In the genomic region with DNA sequence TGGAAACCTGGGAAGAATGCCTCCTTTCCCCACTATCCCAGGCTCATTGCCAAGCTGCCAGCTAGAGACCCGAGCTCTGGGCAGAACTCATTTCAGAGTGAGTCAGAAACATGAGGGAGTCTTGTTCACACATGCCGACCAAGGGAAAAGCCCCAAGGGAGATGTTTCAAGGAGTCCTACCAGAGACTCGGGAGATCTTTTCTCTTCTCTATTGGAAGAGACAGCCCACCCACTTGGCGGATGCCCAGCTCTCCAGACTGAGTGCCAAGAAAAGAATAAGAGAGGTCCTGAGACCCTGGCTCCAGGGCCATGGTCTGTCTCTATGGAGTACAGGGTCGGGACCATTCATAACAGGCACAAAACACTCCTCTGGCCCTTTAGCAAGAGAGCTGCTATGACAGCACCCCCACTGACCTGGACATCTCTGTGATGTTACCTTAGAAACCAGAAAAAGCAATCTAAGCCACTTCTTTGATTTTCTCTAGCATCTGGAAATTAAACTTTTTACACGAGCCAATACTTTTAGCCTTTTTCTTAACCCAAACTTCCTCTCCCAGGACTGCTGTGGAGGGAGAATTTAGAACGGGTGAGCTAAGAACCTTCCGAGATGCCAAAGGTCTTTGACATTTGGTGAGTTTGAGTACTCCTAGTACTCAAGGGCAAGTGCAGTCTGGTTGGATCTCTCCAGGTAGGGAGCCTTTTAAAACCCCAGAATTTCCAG, we compare ENCODE assay signal across 10 cellular contexts. TPM values are rescaled to one million over a fixed set of nuclear protein-coding genes. Genes with fewer than 3 reads are reported as not detected.
DNase-seq lines count a peak whose midpoint lies in the region; ATAC-seq, FAIRE-seq and TF ChIP-seq lines count a peak whose summit lies in the region.
"Had no signal": no experiment of that assay in that cellular context is flagged by ENCODE, and none has a peak within 500 bp of the region (broad histone marks: within the 10 kb centered on the region; RNA-seq: fewer than 3 reads in every experiment).

No MANE protein-coding gene starts in this region.

- peak; percentile 4 for FAIRE-seq in HTR-8/SVneo (lab: Jason Lieb, UNC)

- no peaks in the 10 kb centered on the region for H3K79me2 ChIP-seq in ACC112 (ENCODE audit: control insufficient read depth, insufficient read depth, low read length, unreplicated experiment)

- H3K4me1 ChIP-seq in ACC112 (ENCODE audit: control insufficient read depth, insufficient read depth, low read length, unreplicated experiment): peaks cover 15% of the 10 kb centered on the region

- H2AFZ ChIP-seq in ACC112 (ENCODE audit: low read length, unreplicated experiment): no peak overlapping the region

- H3K36me3 ChIP-seq in ACC112 (ENCODE audit: insufficient read depth, low read length): no peaks in the 10 kb centered on the region

- ATAC-seq in HG02610 (IDR thresholded peaks at IDR 0.05; ENCODE audit: unreplicated experiment): no peak
- ATAC-seq: stimulated activated naive B cell treated with anti-CD40 and anti-IgM and Interleukin-4, amounts not matched to agents 10 μg/mL and 1 μg/mL and 100 μg/mL, for 72 hours had no signal

- DNase-seq in HTR-8/SVneo (ENCODE audit: insufficient read length, low spot score) (peak; percentile 79), coronary artery (ENCODE audit: low spot score) (peak; percentile 85), mesenteric fat pad (ENCODE audit: low spot score) (peak; percentile 85), NCI-H526 (lab: John Stamatoyannopoulos, UW) (no peak)
- no peak for DNase-seq in activated CD4-positive, alpha-beta T cell treated with anti-CD3 and anti-CD28 coated beads, Interleukin-2, amount 50 U/mL, for 48 hours
- no peak for DNase-seq in activated CD4-positive, CD25-positive, alpha-beta regulatory T cell (lab: John Stamatoyannopoulos, UW)
- DNase-seq: CD8-positive, alpha-beta memory T cell; stimulated activated naive B cell treated with anti-CD40 and anti-IgM and Interleukin-4, amounts not matched to agents 10 μg/mL and 1 μg/mL and 100 μg/mL, for 72 hours had no signal

- H3K4me3 ChIP-seq in ACC112 (ENCODE audit: low read depth, low read length) (no peak overlapping the region), coronary artery (no peak overlapping the region)

- H3K27me3 ChIP-seq in ACC112 (ENCODE audit: insufficient read depth, low read length): peaks cover 40% of the 10 kb centered on the region

- peak overlapping the region; percentile 8 for H3K27ac ChIP-seq in ACC112 (ENCODE audit: low read depth, low read length)
- H3K27ac ChIP-seq in coronary artery: peak overlapping the region; percentile 47 to 70

- no peak for TF ChIP-seq CTCF in coronary artery (IDR thresholded peaks at IDR 0.05)

RNA-seq across cellular contexts. Expression of a gene that starts 18.5 kb away (rescaled TPM):
- 497 TPM for total RNA-seq in mesenteric fat pad
- total RNA-seq: CD8-positive, alpha-beta memory T cell had no signal

Comparison
In these comparisons a context has a peak if more than half of its experiments do, and no peak if none do; other contexts are left out.
1. DNase-seq: peak in HTR-8/SVneo (single experiment), coronary artery (single experiment) and mesenteric fat pad (single experiment); none in NCI-H526 (0 of 2), activated CD4-positive, alpha-beta T cell treated with anti-CD3 and anti-CD28 coated beads, Interleukin-2, amount 50 U/mL, for 48 hours (0 of 2) and activated CD4-positive, CD25-positive, alpha-beta regulatory T cell (0 of 4).